Comparison of ENCODE assay signal across 8 cellular contexts in the genomic region with DNA sequence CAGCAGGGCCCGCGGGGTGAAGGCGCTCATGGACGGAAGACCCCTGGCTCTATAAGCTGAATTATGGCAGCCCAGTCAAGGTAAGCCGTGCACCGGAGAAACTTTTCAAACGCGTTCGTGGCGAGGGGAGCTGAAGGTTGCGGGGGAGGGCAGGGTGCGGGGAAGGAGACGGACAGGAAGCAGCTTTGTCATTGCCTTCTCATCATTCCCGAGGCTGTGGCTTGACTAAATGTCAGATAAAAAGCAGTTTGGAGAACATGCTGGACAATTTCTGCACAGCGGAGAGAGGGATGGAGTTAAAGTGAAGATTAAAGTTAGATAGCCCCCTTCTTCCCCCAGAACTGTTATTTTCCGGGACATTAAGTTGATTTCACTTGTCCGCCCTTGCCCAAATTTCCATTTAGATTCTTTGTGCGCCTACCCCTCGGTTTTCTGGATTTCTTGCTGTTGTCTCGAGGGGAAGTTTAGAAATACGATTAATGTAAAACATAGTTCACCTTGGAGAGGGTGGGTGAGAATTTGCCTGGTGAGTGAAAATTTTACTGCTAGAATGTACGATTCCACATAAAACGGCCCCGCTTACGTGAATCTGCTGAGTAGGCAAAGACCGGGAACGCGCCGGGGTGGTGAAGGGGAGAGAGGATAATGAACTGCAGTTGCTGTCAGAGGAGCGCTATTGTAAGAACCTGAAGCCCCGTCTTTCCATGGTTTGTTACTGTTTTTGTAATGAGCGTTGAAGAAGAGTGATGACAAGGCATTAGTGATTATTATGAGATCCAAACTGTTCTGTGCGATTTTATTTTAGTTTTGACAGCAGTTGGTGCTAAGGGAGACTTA.
DNase-seq lines count a peak whose midpoint lies in the region; ATAC-seq, FAIRE-seq and TF ChIP-seq lines count a peak whose summit lies in the region.

No MANE protein-coding gene starts in this region.

- POLR2A ChIA-PET in activated CD8-positive, alpha-beta T cell treated with anti-CD3 and anti-CD28 coated beads, Interleukin-2, amount 10 ng/mL, durations not matched to agents 7 days and 5 days (lab: Charles Lee) = interaction anchor here (0.6 to 6.7 kb wide), 9 partner anchors 10 to 212 kb away, joined by 3 to 209 read pairs (median 5); a partner anchor contains a TSS
- POLR2A ChIA-PET in endothelial cell of umbilical vein (lab: Charles Lee) = interaction anchor here (0.6 to 5.1 kb wide), 3 partner anchors 33 to 70 kb away, joined by 3 to 64 read pairs (median 17); a partner anchor contains a TSS

- intact Hi-C loops in endothelial cell of umbilical vein (cut with micrococcal nuclease) = loop anchor here (2.0 to 10.0 kb wide), 2 partner anchors 71 to 227 kb away; no protein-coding TSS in a partner anchor

- TSS peak; percentile 26 for BruUV-seq in endothelial cell of umbilical vein (replicated peaks; lab: Mats Ljungman, UMichigan)

- no peaks in the 10 kb centered on the region for H3K36me3 ChIP-seq in endothelial cell of umbilical vein (ENCODE audit: control insufficient read depth in 2 of 2, extremely low read depth in 1 of 2, insufficient read depth in 2 of 2, low read length in 2 of 2)
- no peaks in the 10 kb centered on the region for H3K36me3 ChIP-seq in mucosa of rectum (ENCODE audit: control insufficient read depth in 2 of 2, insufficient read depth in 2 of 2, low read length in 2 of 2)

- no peaks in the 10 kb centered on the region for H3K9me1 ChIP-seq in endothelial cell of umbilical vein (replicated peaks; ENCODE audit: control insufficient read depth, extremely low read depth, insufficient read depth, low read length)

- no peaks in the 10 kb centered on the region for H3K27me3 Mint-ChIP-seq in activated CD8-positive, alpha-beta T cell treated with anti-CD3 and anti-CD28 coated beads, Interleukin-2, amount 10 ng/mL, durations not matched to agents 7 days and 5 days (ENCODE audit: low read depth)
- no peaks in the 10 kb centered on the region for H3K27me3 Mint-ChIP-seq in stimulated activated naive CD8-positive, alpha-beta T cell treated with anti-CD3 and anti-CD28 coated beads, Interleukin-15, Interleukin-2, amounts not matched to agents 100 ng/mL and 50 ng/mL, for 24 hours

- no peak for ATAC-seq in activated CD8-positive, alpha-beta T cell treated with anti-CD3 and anti-CD28 coated beads, Interleukin-2, amount 10 ng/mL, durations not matched to agents 7 days and 5 days
- no peak for ATAC-seq in GM18907 (IDR thresholded peaks at IDR 0.05; ENCODE audit: unreplicated experiment)

- peaks cover 43% of the 10 kb centered on the region for H3K4me1 ChIP-seq in endothelial cell of umbilical vein (ENCODE audit: control insufficient read depth, extremely low read depth, insufficient read depth, low read length)
- H3K4me1 ChIP-seq in mucosa of rectum (ENCODE audit: control insufficient read depth in 2 of 2, insufficient read depth in 2 of 2, low read length in 2 of 2) = peaks cover 37 to 48% of the 10 kb centered on the region in 2 donors

- peaks cover 7% of the 10 kb centered on the region for H3K36me3 Mint-ChIP-seq in activated CD8-positive, alpha-beta T cell treated with anti-CD3 and anti-CD28 coated beads, Interleukin-2, amount 10 ng/mL, durations not matched to agents 7 days and 5 days (ENCODE audit: low read depth)
- no peaks in the 10 kb centered on the region for H3K36me3 Mint-ChIP-seq in stimulated activated naive CD8-positive, alpha-beta T cell treated with anti-CD3 and anti-CD28 coated beads, Interleukin-15, Interleukin-2, amounts not matched to agents 100 ng/mL and 50 ng/mL, for 24 hours (ENCODE audit: low read depth)

- peak overlapping the region; percentile 98 for H3K4me3 Mint-ChIP-seq in activated CD8-positive, alpha-beta T cell treated with anti-CD3 and anti-CD28 coated beads, Interleukin-2, amount 10 ng/mL, durations not matched to agents 7 days and 5 days
- H3K4me3 Mint-ChIP-seq in stimulated activated naive CD8-positive, alpha-beta T cell treated with anti-CD3 and anti-CD28 coated beads, Interleukin-15, Interleukin-2, amounts not matched to agents 100 ng/mL and 50 ng/mL, for 24 hours = peak overlapping the region; percentile 99

- H3K27ac ChIP-seq in endothelial cell of umbilical vein (ENCODE audit: insufficient read depth, low read depth, low read length) = peak overlapping the region; percentile 92
- peak overlapping the region; percentile 95 to 96 for H3K27ac ChIP-seq in mucosa of rectum (ENCODE audit: low read depth in 2 of 2, low read length in 2 of 2)

- peaks cover 55% of the 10 kb centered on the region for H3K79me2 ChIP-seq in endothelial cell of umbilical vein (ENCODE audit: control insufficient read depth, insufficient read depth, low read length)

- no peaks in the 10 kb centered on the region for H3K27me3 ChIP-seq in endothelial cell of umbilical vein (ENCODE audit: control insufficient read depth in 2 of 2, insufficient read depth in 2 of 2, low read length in 2 of 2)
- no peaks in the 10 kb centered on the region for H3K27me3 ChIP-seq in mucosa of rectum (ENCODE audit: control insufficient read depth in 2 of 2, insufficient read depth in 2 of 2, low read length in 2 of 2)

- peak overlapping the region; percentile 98 for H3K27ac Mint-ChIP-seq in activated CD8-positive, alpha-beta T cell treated with anti-CD3 and anti-CD28 coated beads, Interleukin-2, amount 10 ng/mL, durations not matched to agents 7 days and 5 days
- H3K27ac Mint-ChIP-seq in stimulated activated naive CD8-positive, alpha-beta T cell treated with anti-CD3 and anti-CD28 coated beads, Interleukin-15, Interleukin-2, amounts not matched to agents 100 ng/mL and 50 ng/mL, for 24 hours = peak overlapping the region; percentile 97

- H3K4me1 Mint-ChIP-seq in activated CD8-positive, alpha-beta T cell treated with anti-CD3 and anti-CD28 coated beads, Interleukin-2, amount 10 ng/mL, durations not matched to agents 7 days and 5 days (ENCODE audit: low read depth) = peaks cover 56% of the 10 kb centered on the region
- H3K4me1 Mint-ChIP-seq in stimulated activated naive CD8-positive, alpha-beta T cell treated with anti-CD3 and anti-CD28 coated beads, Interleukin-15, Interleukin-2, amounts not matched to agents 100 ng/mL and 50 ng/mL, for 24 hours (ENCODE audit: low read depth) = peaks cover 63% of the 10 kb centered on the region

- H4K20me1 ChIP-seq in endothelial cell of umbilical vein (replicated peaks; ENCODE audit: control insufficient read depth, extremely low read depth, insufficient read depth, low read length) = no peaks in the 10 kb centered on the region

- TF ChIP-seq CTCF in endothelial cell of umbilical vein (IDR thresholded peaks at IDR 0.05; ENCODE audit: extremely low read depth in 1 of 2, insufficient read depth in 1 of 2, low read depth in 1 of 2, low read length in 2 of 2) = no peak

- no peaks in the 10 kb centered on the region for H3K9me3 Mint-ChIP-seq in activated CD8-positive, alpha-beta T cell treated with anti-CD3 and anti-CD28 coated beads, Interleukin-2, amount 10 ng/mL, durations not matched to agents 7 days and 5 days (ENCODE audit: insufficient read depth)
- H3K9me3 Mint-ChIP-seq in stimulated activated naive CD8-positive, alpha-beta T cell treated with anti-CD3 and anti-CD28 coated beads, Interleukin-15, Interleukin-2, amounts not matched to agents 100 ng/mL and 50 ng/mL, for 24 hours = no peaks in the 10 kb centered on the region

- peak overlapping the region; percentile 42 for H2AFZ ChIP-seq in endothelial cell of umbilical vein (ENCODE audit: low read depth, low read length)

- no peak for TF ChIP-seq POLR2A in endothelial cell of umbilical vein (IDR thresholded peaks at IDR 0.05; ENCODE audit: low read depth, low read length)

- FAIRE-seq in endothelial cell of umbilical vein (lab: Jason Lieb, UNC) = no peak

- DNase-seq in DMS153 treated with DMSO at 0.1 percent for 48 hours (lab: John Stamatoyannopoulos, UW; ENCODE audit: unreplicated experiment) (peak; percentile 34), DMS153 (lab: John Stamatoyannopoulos, UW) (no peak), NCI-H460 (ENCODE audit: extremely low read depth, low read depth) (peak; percentile 6), endothelial cell of umbilical vein (ENCODE audit: low read depth, low spot score) (peak; percentile 71)
- DNase-seq in activated CD8-positive, alpha-beta T cell treated with anti-CD3 and anti-CD28 coated beads, Interleukin-2, amount 10 ng/mL, durations not matched to agents 7 days and 5 days = peak; percentile 56

- H3K9ac ChIP-seq in endothelial cell of umbilical vein (replicated peaks; ENCODE audit: extremely low read depth, insufficient read depth, low read length) (peak overlapping the region; percentile 91), mucosa of rectum (ENCODE audit: low read depth in 1 of 2, low read length in 2 of 2) (peak overlapping the region; percentile 92 to 94)

- CTCF ChIA-PET in activated CD8-positive, alpha-beta T cell treated with anti-CD3 and anti-CD28 coated beads, Interleukin-2, amount 10 ng/mL, durations not matched to agents 7 days and 5 days (lab: Charles Lee) = interaction anchor here (0.6 to 3.3 kb wide), 6 partner anchors 50 to 86 kb away, joined by 3 to 35 read pairs (median 12); no protein-coding TSS in a partner anchor
- CTCF ChIA-PET in endothelial cell of umbilical vein (lab: Charles Lee) = interaction anchor here (1.3 to 5.4 kb wide), 7 partner anchors 72 to 86 kb away, joined by 3 to 62 read pairs (median 12); a partner anchor contains a TSS

- H3K9me3 ChIP-seq in endothelial cell of umbilical vein (replicated peaks; ENCODE audit: control insufficient read depth, insufficient read depth, low read length) (no peaks in the 10 kb centered on the region), mucosa of rectum (ENCODE audit: control insufficient read depth in 2 of 2, low read length in 2 of 2) (no peaks in the 10 kb centered on the region)

- H3K4me2 ChIP-seq in endothelial cell of umbilical vein (ENCODE audit: insufficient read depth, low read length) = peak overlapping the region; percentile 87

- dilution Hi-C loops in endothelial cell of umbilical vein (cut with MboI; ENCODE audit: extremely low pct_ligation_motif_present, low sequenced_read_pairs) = no loop called here

- H3K4me3 ChIP-seq in endothelial cell of umbilical vein (replicated peaks in 1 of 3; ENCODE audit: insufficient read depth in 1 of 3, low read depth in 1 of 3, low read length in 3 of 3) = peak overlapping the region; percentile 84 to 93 (median 93)
- peak overlapping the region; percentile 98 for H3K4me3 ChIP-seq in mucosa of rectum (ENCODE audit: low read length in 2 of 2)

TF ChIP-seq in endothelial cell of umbilical vein, 7 proteins besides CTCF, POLR2A, EP300 and RAD21 (continues in another document):
- TF ChIP-seq, protein P1, sequence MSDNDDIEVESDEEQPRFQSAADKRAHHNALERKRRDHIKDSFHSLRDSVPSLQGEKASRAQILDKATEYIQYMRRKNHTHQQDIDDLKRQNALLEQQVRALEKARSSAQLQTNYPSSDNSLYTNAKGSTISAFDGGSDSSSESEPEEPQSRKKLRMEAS (IDR thresholded peaks at IDR 0.05; ENCODE audit: insufficient read depth, insufficient read length) = no peak
- TF ChIP-seq FOS (IDR thresholded peaks at IDR 0.05; ENCODE audit: borderline replicate concordance, insufficient read depth, low read length) = no peak
- TF ChIP-seq MYC (IDR thresholded peaks at IDR 0.05; ENCODE audit: low read depth, low read length) = no peak
- TF ChIP-seq EZH2 (IDR thresholded peaks at IDR 0.05; ENCODE audit: borderline replicate concordance, low read depth, low read length, severe bottlenecking) = no peak
- TF ChIP-seq JUN (IDR thresholded peaks at IDR 0.05; ENCODE audit: borderline replicate concordance, insufficient read depth, insufficient read length, low read depth) = no peak
